Comparison of ENCODE assay signal across 14 cellular contexts in the genomic region with DNA sequence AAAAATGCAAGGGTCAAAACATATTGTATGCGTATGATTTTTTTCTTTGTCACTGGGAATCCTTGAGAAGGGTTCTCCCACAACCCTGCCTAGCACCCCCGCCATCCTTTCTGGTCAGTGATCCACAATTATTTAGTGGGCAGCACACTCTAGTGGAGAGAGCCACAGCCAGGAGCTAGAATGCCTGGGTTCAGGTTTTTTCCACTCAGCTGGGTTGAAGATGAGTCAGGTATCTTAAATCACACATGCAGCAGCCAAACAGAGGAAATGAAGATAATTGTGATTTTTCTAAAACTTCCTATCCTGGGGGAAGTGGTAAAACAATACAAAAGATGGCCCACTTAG.
DNase-seq lines count a peak whose midpoint lies in the region; ATAC-seq, FAIRE-seq and TF ChIP-seq lines count a peak whose summit lies in the region.
"Had no signal": no experiment of that assay in that cellular context is flagged by ENCODE, and none has a peak within 500 bp of the region (broad histone marks: within the 10 kb centered on the region; RNA-seq: fewer than 3 reads in every experiment).

No MANE protein-coding gene starts in this region.

- H3K79me2 ChIP-seq in DND-41 (ENCODE audit: insufficient read depth, low read length) (no peaks in the 10 kb centered on the region), MM.1S (ENCODE audit: low read length) (no peaks in the 10 kb centered on the region), GM12878 (ENCODE audit: control insufficient read depth, insufficient read depth, low read length) (no peaks in the 10 kb centered on the region)

- no peak overlapping the region for H3K27ac ChIP-seq in DND-41 (ENCODE audit: low read length)
- H3K27ac ChIP-seq in MM.1S (ENCODE audit: low read length) = no peak overlapping the region
- H3K27ac ChIP-seq in GM12878 (ENCODE audit: control insufficient read depth, insufficient read depth) = no peak overlapping the region
- no peak overlapping the region for H3K27ac ChIP-seq in liver (ENCODE audit: low read depth in 1 of 2, low read length in 2 of 2)

- POLR2A ChIA-PET in GM12878 (lab: Charles Lee) = no interaction called here

- no peak overlapping the region for H3K4me3 ChIP-seq in DND-41 (ENCODE audit: low read depth in 1 of 2, low read length in 2 of 2)
- no peak overlapping the region for H3K4me3 ChIP-seq in MM.1S (ENCODE audit: low read length)
- H3K4me3 ChIP-seq in GM12878 = no peak overlapping the region
- no peak overlapping the region for H3K4me3 ChIP-seq in liver (ENCODE audit: low read depth in 1 of 3, low read length in 3 of 3)

- CTCF ChIA-PET in GM12878 (lab: Yijun Ruan, JAX) = interaction anchor here (1.0 to 2.2 kb wide), 8 partner anchors 9 to 1028 kb away, joined by 3 to 9 read pairs (median 3); no protein-coding TSS in a partner anchor

- H3K4me1 ChIP-seq in DND-41 (ENCODE audit: insufficient read depth, low read length) = no peaks in the 10 kb centered on the region
- H3K4me1 ChIP-seq in MM.1S (ENCODE audit: low read length) = no peaks in the 10 kb centered on the region
- H3K4me1 ChIP-seq in GM12878 (ENCODE audit: control insufficient read depth, insufficient read depth, low read length) = no peaks in the 10 kb centered on the region
- peaks cover 0 to 2% (median 0%) of the 10 kb centered on the region in 4 donors for H3K4me1 ChIP-seq in liver (ENCODE audit: control insufficient read depth in 4 of 4, insufficient read depth in 4 of 4, low read length in 3 of 4)

- SMC1A ChIA-PET in GM12878 (lab: Charles Lee; ENCODE audit: uncharacterized antibody, unreplicated experiment) = interaction anchor here (0.6 to 2.1 kb wide), 4 partner anchors 10 to 115 kb away, joined by 3 to 6 read pairs (median 4); no protein-coding TSS in a partner anchor

- peak; percentile 53 for DNase-seq in DND-41
- peak; percentile 22 for DNase-seq in MM.1S
- DNase-seq in GM12878 (ENCODE audit: low read depth, low spot score) = no peak
- DNase-seq in NCI-H1092 treated with DMSO at 0.1 percent for 48 hours (lab: John Stamatoyannopoulos, UW) = no peak
- DNase-seq in A172 (ENCODE audit: low spot score) = no peak
- DNase-seq: CD4-positive, alpha-beta T cell; central memory CD4-positive, alpha-beta T cell; NCI-H1930; RPMI8226; stimulated activated CD4-positive, alpha-beta T cell treated with anti-CD3 and anti-CD28 coated beads, Interleukin-4, amount 100 ng/mL, for 4 hours; T1000 had no signal

- TF ChIP-seq EP300 in GM12878 (IDR thresholded peaks at IDR 0.05; ENCODE audit: borderline replicate concordance in 1 of 2, control insufficient read depth in 1 of 2, low read depth in 2 of 2, low read length in 2 of 2) = no peak

- H3K36me3 ChIP-seq in DND-41 (ENCODE audit: insufficient read depth, low read length) (no peaks in the 10 kb centered on the region), MM.1S (replicated peaks; ENCODE audit: insufficient read depth, low read length) (no peaks in the 10 kb centered on the region), GM12878 (ENCODE audit: control insufficient read depth in 2 of 2, insufficient read depth in 2 of 2, low read length in 1 of 2) (no peaks in the 10 kb centered on the region), liver (ENCODE audit: control insufficient read depth in 4 of 4, insufficient read depth in 3 of 4, low read depth in 1 of 4, low read length in 3 of 4) (no peaks in the 10 kb centered on the region)

- H3K9me2 ChIP-seq in MM.1S (replicated peaks; ENCODE audit: insufficient read depth, low read length) = no peaks in the 10 kb centered on the region

- FAIRE-seq in GM12878 (lab: Jason Lieb, UNC) = no peak

- RAD21 ChIA-PET in GM12878 (lab: Charles Lee; ENCODE audit: unreplicated experiment) = interaction anchor here (1.0 kb wide), 1 partner anchor 115 kb away, joined by 3 read pairs; no protein-coding TSS in a partner anchor

- TF ChIP-seq RAD21 in GM12878 (IDR thresholded peaks at IDR 0.05; ENCODE audit: insufficient read depth, low read depth, low read length) (peak; percentile 42; the same call in 1 of the 2 replicates), liver (IDR thresholded peaks at IDR 0.05) (peak; percentile 81 to 82)

- TF ChIP-seq CTCF in DND-41 (IDR thresholded peaks at IDR 0.05; ENCODE audit: borderline replicate concordance, extremely low read depth, low read length, poor library complexity, severe bottlenecking) (peak; percentile 61), MM.1S (IDR thresholded peaks at IDR 0.05; ENCODE audit: low read length) (peak; percentile 50), GM12878 (IDR thresholded peaks at IDR 0.05 in 2 of 3, conservative IDR thresholded peaks at IDR 0.05 in 1 of 3; ENCODE audit: control insufficient read depth in 2 of 3, extremely low read depth in 1 of 3, insufficient read depth in 1 of 3, low read depth in 3 of 3, low read length in 3 of 3) (no peak; a peak in 1 of 6 replicates), liver (IDR thresholded peaks at IDR 0.05; ENCODE audit: low read depth, low read length, missing input control) (peak; percentile 58)

- no TSS peak for BruUV-seq in GM12878 (replicated peaks; lab: Mats Ljungman, UMichigan)

- no peak overlapping the region for H3K4me2 ChIP-seq in DND-41 (ENCODE audit: insufficient read depth, low read length)
- no peak overlapping the region for H3K4me2 ChIP-seq in MM.1S (ENCODE audit: low read depth, low read length)
- no peak overlapping the region for H3K4me2 ChIP-seq in GM12878 (ENCODE audit: control insufficient read depth, insufficient read depth)

- ATAC-seq in DND-41 (ENCODE audit: insufficient read depth, low read depth) (peak; percentile 79), GM12878 (no peak), HG02885 (IDR thresholded peaks at IDR 0.05; ENCODE audit: poor library complexity, unreplicated experiment) (no peak), HG02642 (IDR thresholded peaks at IDR 0.05; ENCODE audit: poor library complexity, unreplicated experiment) (no peak)

- no peaks in the 10 kb centered on the region for H3F3A ChIP-seq in MM.1S (ENCODE audit: insufficient read depth, low read length)

- no peak overlapping the region for H2AFZ ChIP-seq in DND-41 (ENCODE audit: low read depth, low read length)
- H2AFZ ChIP-seq in MM.1S (ENCODE audit: low read length) = no peak overlapping the region
- no peak overlapping the region for H2AFZ ChIP-seq in GM12878 (ENCODE audit: control insufficient read depth, low read depth, low read length)

- 46% methylated on average over 2 of the region's 2 CpGs for WGBS in GM12878 (ENCODE audit: insufficient coverage, insufficient replicate concordance, low lambda C conversion rate, missing lambda C conversion rate)
- WGBS in liver = 88% methylated on average over 2 of the region's 2 CpGs

- H4K20me1 ChIP-seq in DND-41 (ENCODE audit: insufficient read depth, low read length) = no peaks in the 10 kb centered on the region
- no peaks in the 10 kb centered on the region for H4K20me1 ChIP-seq in MM.1S (ENCODE audit: insufficient read depth, low read length)
- no peaks in the 10 kb centered on the region; the same call in 1 of the 2 replicates for H4K20me1 ChIP-seq in GM12878 (ENCODE audit: control insufficient read depth, insufficient read depth)

- H3K27me3 ChIP-seq in DND-41 (ENCODE audit: insufficient read depth, low read length, poor library complexity) (no peaks in the 10 kb centered on the region), MM.1S (replicated peaks; ENCODE audit: insufficient read depth, low read length) (no peaks in the 10 kb centered on the region), GM12878 (replicated peaks in 1 of 2; ENCODE audit: control insufficient read depth in 2 of 2, insufficient read depth in 2 of 2, low read length in 1 of 2) (peaks cover 0 to 2% of the 10 kb centered on the region in 2 experiments; a peak in 2 of 4 replicates), liver (ENCODE audit: control insufficient read depth in 4 of 4, insufficient read depth in 4 of 4, low read length in 3 of 4) (no peaks in the 10 kb centered on the region)

- H3K9me3 ChIP-seq in DND-41 (ENCODE audit: insufficient read depth, low read length, severe bottlenecking) (no peaks in the 10 kb centered on the region), MM.1S (replicated peaks; ENCODE audit: insufficient read depth, low read length) (no peaks in the 10 kb centered on the region), GM12878 (replicated peaks; ENCODE audit: control insufficient read depth, insufficient read depth, low read length) (no peaks in the 10 kb centered on the region), liver (ENCODE audit: control insufficient read depth in 4 of 4, low read length in 3 of 4) (no peaks in the 10 kb centered on the region)

- in situ Hi-C loops in GM12878 (cut with MboI) = no loop called here

- intact Hi-C loops in GM12878 (cut with micrococcal nuclease; ENCODE audit: unreplicated experiment) = loop anchor here (5.0 kb wide), 1 partner anchor 1027 kb away; a partner anchor contains a TSS

- no peak overlapping the region for H3K9ac ChIP-seq in DND-41 (ENCODE audit: low read depth, low read length)
- no peak overlapping the region for H3K9ac ChIP-seq in MM.1S (ENCODE audit: low read length)
- H3K9ac ChIP-seq in GM12878 (ENCODE audit: control insufficient read depth, insufficient read depth, low read length) = no peak overlapping the region
- H3K9ac ChIP-seq in liver (ENCODE audit: low read depth in 1 of 2, low read length in 2 of 2) = no peak overlapping the region

- TF ChIP-seq POLR2A in GM12878 (IDR thresholded peaks at IDR 0.05; ENCODE audit: low read depth, low read length) = no peak

TF ChIP-seq in GM12878, 131 proteins besides CTCF, POLR2A, EP300 and RAD21 (continues in another document):
- TF ChIP-seq RBBP5 (conservative IDR thresholded peaks at IDR 0.05) = no peak
- TF ChIP-seq SUZ12 (IDR thresholded peaks at IDR 0.05; ENCODE audit: unreplicated experiment) = no peak
- TF ChIP-seq HDGF (IDR thresholded peaks at IDR 0.05) = no peak

TF ChIP-seq in liver, 16 proteins besides CTCF, POLR2A, EP300 and RAD21 (continues in another document):
- no peak for TF ChIP-seq HNF4G (IDR thresholded peaks at IDR 0.05)
- no peak for TF ChIP-seq FOXA1 (IDR thresholded peaks at IDR 0.05)
- TF ChIP-seq EGR1 (IDR thresholded peaks at IDR 0.05; ENCODE audit: low read depth in 2 of 2) = no peak
- no peak for TF ChIP-seq SP1 (IDR thresholded peaks at IDR 0.05)
- TF ChIP-seq TAF1 (conservative IDR thresholded peaks at IDR 0.05) = no peak
- TF ChIP-seq GABPA (IDR thresholded peaks at IDR 0.05 in 1 of 2, conservative IDR thresholded peaks at IDR 0.05 in 1 of 2) = no peak
- TF ChIP-seq FOXA2 (IDR thresholded peaks at IDR 0.05) = no peak
- TF ChIP-seq HNF4A (conservative IDR thresholded peaks at IDR 0.05) = no peak

Comparison
In these comparisons a context has a peak if more than half of its experiments do, and no peak if none do; other contexts are left out.
1. DNase-seq: peak in DND-41 (single experiment) and MM.1S (single experiment); none in GM12878 (single experiment), NCI-H1092 treated with DMSO at 0.1 percent for 48 hours (single experiment) and A172 (single experiment).
2. CTCF ChIP-seq: peak in DND-41 (single experiment), MM.1S (single experiment) and liver (single experiment); none in GM12878 (0 of 3).